ENCODE assay signal across 25 cellular contexts in the genomic region with DNA sequence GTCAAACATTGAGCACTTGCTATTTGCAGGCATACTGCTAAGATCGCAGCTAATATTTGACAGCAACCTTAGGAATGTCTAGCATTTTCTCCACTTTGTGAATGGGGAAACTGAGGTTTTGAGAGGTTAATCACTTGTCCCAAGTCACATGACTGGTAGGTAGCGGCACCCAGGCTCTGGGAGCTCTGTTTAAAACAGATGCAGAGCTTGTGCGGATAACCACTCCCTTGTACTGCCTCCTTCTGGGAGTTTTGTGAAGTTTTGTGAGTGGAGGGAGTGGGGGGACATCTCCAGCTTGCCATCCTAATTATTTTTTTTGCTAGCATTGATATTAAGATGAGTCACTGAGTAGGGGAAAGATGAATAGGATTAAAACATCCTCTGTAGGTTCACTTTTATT.
"Had no signal": no experiment of that assay in that cellular context is flagged by ENCODE, and none has a peak within 500 bp of the region (broad histone marks: within the 10 kb centered on the region; RNA-seq: fewer than 3 reads in every experiment).

No MANE protein-coding gene starts in this region.

- H3K4me1 Mint-ChIP-seq: activated naive CD8-positive, alpha-beta T cell treated with anti-CD3 and anti-CD28 coated beads, Interleukin-2, amount 50 U/mL, for 24 hours; memory B cell; naive B cell; stimulated activated memory B cell treated with anti-CD40 and anti-IgM and Interleukin-4, amounts not matched to agents 10 μg/mL and 1 μg/mL and 100 μg/mL, for 72 hours had no signal

- H3K27ac ChIP-seq: coronary artery, right lobe of liver, skin epidermis, testis, vagina, WERI-Rb-1 had no signal

- H3K4me3 ChIP-seq: right lobe of liver, skin epidermis, testis, vagina had no signal

- H3K4me1 ChIP-seq: right lobe of liver, testis, vagina had no signal

- H3K36me3 ChIP-seq: right lobe of liver, vagina, WERI-Rb-1 had no signal

- H3K36me3 Mint-ChIP-seq: memory B cell; naive B cell; stimulated activated memory B cell treated with anti-CD40 and anti-IgM and Interleukin-4, amounts not matched to agents 10 μg/mL and 1 μg/mL and 100 μg/mL, for 72 hours had no signal

- H3K27ac Mint-ChIP-seq: activated CD8-positive, alpha-beta T cell treated with anti-CD3 and anti-CD28 coated beads, Interleukin-2, amount 10 ng/mL, durations not matched to agents 7 days and 5 days; activated naive CD8-positive, alpha-beta T cell treated with anti-CD3 and anti-CD28 coated beads, Interleukin-2, amount 50 U/mL, for 24 hours; activated T-helper 1 cell treated with anti-CD3 and anti-CD28 coated beads, Interleukin-12 subunit alpha, Interleukin-12 subunit beta, Interleukin-2, Interleukin-4 antibody, amounts not matched to agents 30 ng/mL and 10 ng/mL and 1 ng/mL, durations not matched to agents 14 hours and 24 hours and 36 hours; memory B cell; naive B cell; stimulated activated memory B cell treated with anti-CD40 and anti-IgM and Interleukin-4, amounts not matched to agents 10 μg/mL and 1 μg/mL and 100 μg/mL, for 72 hours had no signal

- H3K27me3 ChIP-seq: right lobe of liver, testis, vagina had no signal

- H3K4me3 Mint-ChIP-seq: activated CD8-positive, alpha-beta T cell treated with anti-CD3 and anti-CD28 coated beads, Interleukin-2, amount 10 ng/mL, durations not matched to agents 7 days and 5 days; activated naive CD8-positive, alpha-beta T cell treated with anti-CD3 and anti-CD28 coated beads, Interleukin-2, amount 50 U/mL, for 24 hours; activated T-helper 1 cell treated with anti-CD3 and anti-CD28 coated beads, Interleukin-12 subunit alpha, Interleukin-12 subunit beta, Interleukin-2, Interleukin-4 antibody, amounts not matched to agents 30 ng/mL and 10 ng/mL and 1 ng/mL, durations not matched to agents 14 hours and 24 hours and 36 hours; memory B cell; naive B cell; stimulated activated memory B cell treated with anti-CD40 and anti-IgM and Interleukin-4, amounts not matched to agents 10 μg/mL and 1 μg/mL and 100 μg/mL, for 72 hours had no signal

- FAIRE-seq: endometrium, islet of Langerhans, TTC549 had no signal

- H3K9me3 Mint-ChIP-seq: activated naive CD8-positive, alpha-beta T cell treated with anti-CD3 and anti-CD28 coated beads, Interleukin-2, amount 50 U/mL, for 24 hours; activated T-helper 1 cell treated with anti-CD3 and anti-CD28 coated beads, Interleukin-12 subunit alpha, Interleukin-12 subunit beta, Interleukin-2, Interleukin-4 antibody, amounts not matched to agents 30 ng/mL and 10 ng/mL and 1 ng/mL, durations not matched to agents 14 hours and 24 hours and 36 hours; memory B cell; naive B cell; stimulated activated memory B cell treated with anti-CD40 and anti-IgM and Interleukin-4, amounts not matched to agents 10 μg/mL and 1 μg/mL and 100 μg/mL, for 72 hours had no signal

- DNase-seq: activated CD4-positive, alpha-beta T cell treated with anti-CD3 and anti-CD28 coated beads for 1 hour; activated CD4-positive, alpha-beta T cell treated with anti-CD3 and anti-CD28 coated beads, Interleukin-2, amount 50 U/mL, for 1 hour; activated CD8-positive, alpha-beta T cell treated with anti-CD3 and anti-CD28 coated beads, Interleukin-2, amount 10 ng/mL, durations not matched to agents 7 days and 5 days; activated gamma-delta T cell; activated naive CD4-positive, alpha-beta T cell treated with anti-CD3 and anti-CD28 coated beads, Interleukin-2, amount 50 U/mL, for 16 hours; activated naive CD8-positive, alpha-beta T cell treated with anti-CD3 and anti-CD28 coated beads, Interleukin-2, amount 50 U/mL, for 24 hours; cerebellar nuclear complex; erythroblast; foreskin fibroblast; naive B cell; right lobe of liver; stimulated activated CD4-positive, alpha-beta T cell treated with anti-CD3 and anti-CD28 coated beads, Interleukin-2, amount 100 ng/mL, for 24 hours; T-helper 1 cell; testis; trophoblast cell; WERI-Rb-1 had no signal

- H3K9me3 ChIP-seq: right lobe of liver, testis, vagina had no signal

- ATAC-seq: activated CD8-positive, alpha-beta T cell treated with anti-CD3 and anti-CD28 coated beads, Interleukin-2, amount 10 ng/mL, durations not matched to agents 7 days and 5 days; activated naive CD8-positive, alpha-beta T cell treated with anti-CD3 and anti-CD28 coated beads, Interleukin-2, amount 50 U/mL, for 24 hours; right lobe of liver; stimulated activated memory B cell treated with anti-CD40 and anti-IgM and Interleukin-4, amounts not matched to agents 10 μg/mL and 1 μg/mL and 100 μg/mL, for 72 hours had no signal
